In genomic region chr15:48544816-48545215, GRCh38 we compare ENCODE assay signal across 20 cellular contexts.
"Had no signal": no experiment of that assay in that cellular context is flagged by ENCODE, and none has a peak within 500 bp of the region (broad histone marks: within the 10 kb centered on the region; RNA-seq: fewer than 3 reads in every experiment).

No MANE protein-coding gene starts in this region.

- H3K27ac Mint-ChIP-seq: activated B cell treated with CpG ODN at 0.5 μM for 24 hours; activated naive CD8-positive, alpha-beta T cell; activated T-cell treated with anti-CD3 and anti-CD28 coated beads, Interleukin-2, amount 50 U/mL, for 72 hours; stimulated activated naive CD8-positive, alpha-beta T cell treated with anti-CD3 and anti-CD28 coated beads, Interleukin-15, Interleukin-2, amounts not matched to agents 100 ng/mL and 50 ng/mL, for 24 hours; T-helper 2 cell treated with Interferon-gamma antibody and Interleukin-4, amounts not matched to agents 5 μg/mL and 100 μg/mL, for 36 hours; type B pancreatic cell had no signal

- H3K4me1 Mint-ChIP-seq: activated B cell treated with CpG ODN at 0.5 μM for 24 hours had no signal

- H3K4me3 Mint-ChIP-seq: activated B cell treated with CpG ODN at 0.5 μM for 24 hours; activated naive CD8-positive, alpha-beta T cell; activated T-cell treated with anti-CD3 and anti-CD28 coated beads, Interleukin-2, amount 50 U/mL, for 72 hours; nephron; stimulated activated naive CD8-positive, alpha-beta T cell treated with anti-CD3 and anti-CD28 coated beads, Interleukin-15, Interleukin-2, amounts not matched to agents 100 ng/mL and 50 ng/mL, for 24 hours; T-helper 2 cell treated with Interferon-gamma antibody and Interleukin-4, amounts not matched to agents 5 μg/mL and 100 μg/mL, for 36 hours; type B pancreatic cell had no signal

- H3K36me3 Mint-ChIP-seq: activated naive CD8-positive, alpha-beta T cell; type B pancreatic cell had no signal

- H3K27me3 Mint-ChIP-seq: activated naive CD8-positive, alpha-beta T cell; stimulated activated naive CD8-positive, alpha-beta T cell treated with anti-CD3 and anti-CD28 coated beads, Interleukin-15, Interleukin-2, amounts not matched to agents 100 ng/mL and 50 ng/mL, for 24 hours; type B pancreatic cell had no signal

- H3K27ac ChIP-seq: breast epithelium, dorsolateral prefrontal cortex, prostate gland, suprapubic skin had no signal

- H3K9me3 Mint-ChIP-seq: activated B cell treated with CpG ODN at 0.5 μM for 24 hours; activated T-cell treated with anti-CD3 and anti-CD28 coated beads, Interleukin-2, amount 50 U/mL, for 72 hours; stimulated activated naive CD8-positive, alpha-beta T cell treated with anti-CD3 and anti-CD28 coated beads, Interleukin-15, Interleukin-2, amounts not matched to agents 100 ng/mL and 50 ng/mL, for 24 hours; T-helper 2 cell treated with Interferon-gamma antibody and Interleukin-4, amounts not matched to agents 5 μg/mL and 100 μg/mL, for 36 hours; type B pancreatic cell had no signal

- DNase-seq: activated B cell treated with CpG ODN at 0.5 μM for 24 hours; activated CD4-positive, alpha-beta T cell treated with anti-CD3 and anti-CD28 coated beads for 48 hours; activated CD8-positive, alpha-beta memory T cell treated with anti-CD3 and anti-CD28 coated beads, Interleukin-2, amount 50 U/mL, for 48 hours; activated gamma-delta T cell; activated T-cell treated with anti-CD3 and anti-CD28 coated beads, Interleukin-2, amount 50 U/mL, for 72 hours; dorsolateral prefrontal cortex; hypothalamus; kidney glomerular epithelial cell; left ventricle myocardium superior; mesendoderm; nucleus accumbens; right cardiac atrium had no signal

- H3K36me3 ChIP-seq: breast epithelium, prostate gland, suprapubic skin had no signal

- H3K4me1 ChIP-seq: breast epithelium, prostate gland had no signal

- H3K9me3 ChIP-seq: breast epithelium, prostate gland, suprapubic skin had no signal

- H3K4me3 ChIP-seq: breast epithelium, dorsolateral prefrontal cortex, prostate gland, suprapubic skin had no signal

- H3K27me3 ChIP-seq: breast epithelium, dorsolateral prefrontal cortex, suprapubic skin had no signal
